In genomic region chr10:60303778-60304177, GRCh38 we compare ENCODE assay signal across 28 cellular contexts.
"Had no signal": no experiment of that assay in that cellular context is flagged by ENCODE, and none has a peak within 500 bp of the region (broad histone marks: within the 10 kb centered on the region; RNA-seq: fewer than 3 reads in every experiment).

No MANE protein-coding gene starts in this region.

- ATAC-seq: stimulated activated effector memory CD8-positive, alpha-beta T cell treated with anti-CD3 and anti-CD28 coated beads, Interleukin-12 subunit alpha, Interleukin-12 subunit beta, amount 100 ng/mL, for 72 hours; stimulated activated memory B cell treated with anti-CD40 and anti-IgM and Interleukin-4, amounts not matched to agents 10 μg/mL and 1 μg/mL and 100 μg/mL, for 72 hours; stimulated activated naive B cell treated with anti-CD40 and anti-IgM and Interleukin-4, amounts not matched to agents 10 μg/mL and 1 μg/mL and 100 μg/mL, for 72 hours; stimulated activated naive CD8-positive, alpha-beta T cell treated with anti-CD3 and anti-CD28 coated beads, Interleukin-15, amount 100 ng/mL, for 72 hours; stimulated activated naive CD8-positive, alpha-beta T cell treated with anti-CD3 and anti-CD28 coated beads, Interleukin-15, Interleukin-2, amounts not matched to agents 100 U/mL and 50 U/mL, for 24 hours; upper lobe of right lung had no signal

- H3K27ac Mint-ChIP-seq: stimulated activated effector memory CD8-positive, alpha-beta T cell treated with anti-CD3 and anti-CD28 coated beads, Interleukin-12 subunit alpha, Interleukin-12 subunit beta, amount 100 ng/mL, for 72 hours; stimulated activated memory B cell treated with anti-CD40 and anti-IgM and Interleukin-4, amounts not matched to agents 10 μg/mL and 1 μg/mL and 100 μg/mL, for 72 hours; stimulated activated naive B cell treated with anti-CD40 and anti-IgM and Interleukin-4, amounts not matched to agents 10 μg/mL and 1 μg/mL and 100 μg/mL, for 72 hours; stimulated activated naive CD8-positive, alpha-beta T cell treated with anti-CD3 and anti-CD28 coated beads, Interleukin-15, amount 100 ng/mL, for 72 hours; stimulated activated naive CD8-positive, alpha-beta T cell treated with anti-CD3 and anti-CD28 coated beads, Interleukin-15, Interleukin-2, amounts not matched to agents 100 ng/mL and 50 ng/mL, for 24 hours; type B pancreatic cell had no signal

- H3K4me1 Mint-ChIP-seq: stimulated activated effector memory CD8-positive, alpha-beta T cell treated with anti-CD3 and anti-CD28 coated beads, Interleukin-12 subunit alpha, Interleukin-12 subunit beta, amount 100 ng/mL, for 72 hours; stimulated activated naive B cell treated with anti-CD40 and anti-IgM and Interleukin-4, amounts not matched to agents 10 μg/mL and 1 μg/mL and 100 μg/mL, for 72 hours; stimulated activated naive CD8-positive, alpha-beta T cell treated with anti-CD3 and anti-CD28 coated beads, Interleukin-15, amount 100 ng/mL, for 72 hours had no signal

- H3K36me3 ChIP-seq: stomach, suprapubic skin, thoracic aorta, thyroid gland, tibial artery, transverse colon, upper lobe of left lung, upper lobe of right lung, uterus, vagina had no signal

- H3K27me3 ChIP-seq: stomach, suprapubic skin, testis, thyroid gland, tibial artery, transverse colon, upper lobe of left lung, upper lobe of right lung, uterus, vagina had no signal

- H3K27me3 Mint-ChIP-seq: stimulated activated memory B cell treated with anti-CD40 and anti-IgM and Interleukin-4, amounts not matched to agents 10 μg/mL and 1 μg/mL and 100 μg/mL, for 72 hours; stimulated activated naive B cell treated with anti-CD40 and anti-IgM and Interleukin-4, amounts not matched to agents 10 μg/mL and 1 μg/mL and 100 μg/mL, for 72 hours; stimulated activated naive CD8-positive, alpha-beta T cell treated with anti-CD3 and anti-CD28 coated beads, Interleukin-15, amount 100 ng/mL, for 72 hours; stimulated activated naive CD8-positive, alpha-beta T cell treated with anti-CD3 and anti-CD28 coated beads, Interleukin-15, Interleukin-2, amounts not matched to agents 100 ng/mL and 50 ng/mL, for 24 hours; type B pancreatic cell had no signal

- H3K9me3 Mint-ChIP-seq: stimulated activated effector memory CD8-positive, alpha-beta T cell treated with anti-CD3 and anti-CD28 coated beads, Interleukin-12 subunit alpha, Interleukin-12 subunit beta, amount 100 ng/mL, for 72 hours; stimulated activated naive B cell treated with anti-CD40 and anti-IgM and Interleukin-4, amounts not matched to agents 10 μg/mL and 1 μg/mL and 100 μg/mL, for 72 hours; stimulated activated naive CD8-positive, alpha-beta T cell treated with anti-CD3 and anti-CD28 coated beads, Interleukin-15, amount 100 ng/mL, for 72 hours; stimulated activated naive CD8-positive, alpha-beta T cell treated with anti-CD3 and anti-CD28 coated beads, Interleukin-15, Interleukin-2, amounts not matched to agents 100 ng/mL and 50 ng/mL, for 24 hours had no signal

- H3K9me3 ChIP-seq: stomach, suprapubic skin, testis, thoracic aorta, thyroid gland, tibial artery, transverse colon, upper lobe of left lung, upper lobe of right lung, uterus, vagina had no signal

- H3K4me3 Mint-ChIP-seq: stimulated activated effector memory CD8-positive, alpha-beta T cell treated with anti-CD3 and anti-CD28 coated beads, Interleukin-12 subunit alpha, Interleukin-12 subunit beta, amount 100 ng/mL, for 72 hours; stimulated activated memory B cell treated with anti-CD40 and anti-IgM and Interleukin-4, amounts not matched to agents 10 μg/mL and 1 μg/mL and 100 μg/mL, for 72 hours; stimulated activated naive B cell treated with anti-CD40 and anti-IgM and Interleukin-4, amounts not matched to agents 10 μg/mL and 1 μg/mL and 100 μg/mL, for 72 hours; stimulated activated naive CD8-positive, alpha-beta T cell treated with anti-CD3 and anti-CD28 coated beads, Interleukin-15, amount 100 ng/mL, for 72 hours; stimulated activated naive CD8-positive, alpha-beta T cell treated with anti-CD3 and anti-CD28 coated beads, Interleukin-15, Interleukin-2, amounts not matched to agents 100 ng/mL and 50 ng/mL, for 24 hours; type B pancreatic cell had no signal

- H3K4me3 ChIP-seq: stomach, suprapubic skin, testis, thoracic aorta, thyroid gland, tibial artery, transverse colon, upper lobe of left lung, upper lobe of right lung, uterus, vagina had no signal

- H3K36me3 Mint-ChIP-seq: stimulated activated effector memory CD8-positive, alpha-beta T cell treated with anti-CD3 and anti-CD28 coated beads, Interleukin-12 subunit alpha, Interleukin-12 subunit beta, amount 100 ng/mL, for 72 hours; stimulated activated memory B cell treated with anti-CD40 and anti-IgM and Interleukin-4, amounts not matched to agents 10 μg/mL and 1 μg/mL and 100 μg/mL, for 72 hours; stimulated activated naive B cell treated with anti-CD40 and anti-IgM and Interleukin-4, amounts not matched to agents 10 μg/mL and 1 μg/mL and 100 μg/mL, for 72 hours; type B pancreatic cell had no signal

- H3K27ac ChIP-seq: stomach, suprapubic skin, testis, thoracic aorta, thyroid gland, tibial artery, transverse colon, upper lobe of left lung, upper lobe of right lung, uterus, vagina had no signal

- FAIRE-seq: urothelium cell line had no signal

- DNase-seq: stimulated activated CD4-positive, alpha-beta T cell treated with anti-CD3 and anti-CD28 coated beads, Interleukin-2, amount 100 ng/mL, for 48 hours; stimulated activated CD4-positive, alpha-beta T cell treated with anti-CD3 and anti-CD28 coated beads, Interleukin-4, amount 100 ng/mL, for 1 hour; stimulated activated CD4-positive, alpha-beta T cell treated with anti-CD3 and anti-CD28 coated beads, Interleukin-4, amount 100 ng/mL, for 24 hours; stimulated activated CD4-positive, alpha-beta T cell treated with anti-CD3 and anti-CD28 coated beads, Interleukin-4, amount 100 ng/mL, for 4 hours; stimulated activated CD8-positive, alpha-beta memory T cell treated with anti-CD3 and anti-CD28 coated beads, Interleukin-4, amount 100 ng/mL, for 48 hours; stimulated activated naive B cell treated with anti-CD40 and anti-IgM and Interleukin-4, amounts not matched to agents 10 μg/mL and 1 μg/mL and 100 μg/mL, for 72 hours; stimulated activated naive CD4-positive, alpha-beta T cell; stimulated activated naive CD4-positive, alpha-beta T cell treated with Interleukin-2 at 50 U/mL for 16 hours; stimulated activated naive CD8-positive, alpha-beta T cell treated with anti-CD3 and anti-CD28 coated beads, Interleukin-15, amount 100 ng/mL, for 72 hours; stimulated activated naive CD8-positive, alpha-beta T cell treated with anti-CD3 and anti-CD28 coated beads, Interleukin-15, Interleukin-2, amounts not matched to agents 100 U/mL and 50 U/mL, for 24 hours; stomach; substantia nigra; testis; thyroid gland; tibial artery; transverse colon; trophoblast cell; upper lobe of left lung; upper lobe of right lung; uterus had no signal

- H3K4me1 ChIP-seq: suprapubic skin, testis, tibial artery, transverse colon, upper lobe of left lung, upper lobe of right lung, uterus, vagina had no signal
